8 cellular contexts compared by ENCODE assay signal in the genomic region with DNA sequence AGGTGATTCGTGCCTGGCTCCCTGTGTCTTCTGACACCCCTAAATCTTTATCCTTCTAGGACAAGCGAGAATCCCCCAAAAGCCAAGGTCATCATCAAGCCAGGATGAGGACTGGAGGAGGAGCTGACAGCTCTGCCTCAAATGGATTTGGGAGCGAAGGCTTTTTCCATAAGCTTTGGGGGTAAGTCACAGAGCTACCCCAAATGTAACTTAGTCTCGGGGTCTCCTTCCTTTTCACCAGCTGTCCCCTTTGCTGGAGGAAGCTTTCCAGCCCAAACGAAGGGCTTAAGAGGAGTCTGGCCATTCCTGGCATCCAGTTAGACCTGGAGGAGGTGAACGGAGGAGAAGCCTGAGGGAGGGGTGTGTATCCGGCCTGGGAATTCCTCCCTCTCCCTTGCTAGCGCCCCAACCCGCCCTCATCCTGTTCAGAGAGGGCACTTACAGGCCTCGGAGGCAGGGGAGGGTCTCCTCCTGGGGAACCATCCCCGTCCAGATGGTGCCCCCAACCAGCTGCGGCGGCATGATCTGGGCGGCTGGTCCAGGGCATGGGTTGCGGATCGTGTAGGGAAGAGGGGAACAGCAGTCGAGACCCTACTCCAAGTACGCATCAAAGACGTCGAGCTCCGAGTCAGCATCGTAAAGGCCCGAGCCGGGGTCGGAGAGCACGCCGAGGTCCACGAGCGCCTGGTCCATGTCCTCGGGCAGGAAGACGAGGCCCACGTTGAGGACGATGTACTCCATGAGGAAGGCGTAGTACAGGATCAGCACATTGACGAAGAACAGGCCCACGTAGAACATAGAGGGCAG. TPM values are rescaled to one million over a fixed set of nuclear protein-coding genes. Genes with fewer than 3 reads are reported as not detected.
DNase-seq lines count a peak whose midpoint lies in the region; FAIRE-seq and TF ChIP-seq lines count a peak whose summit lies in the region.

No MANE protein-coding gene starts in this region.

- peak overlapping the region; percentile 57 for H3K9ac ChIP-seq in fibroblast of lung (ENCODE audit: insufficient read depth, low read length)
- H3K9ac ChIP-seq in rectal smooth muscle tissue (ENCODE audit: low read length) = peak overlapping the region; percentile 87

- no peaks in the 10 kb centered on the region for H3K9me3 ChIP-seq in SJSA1 (replicated peaks)
- H3K9me3 ChIP-seq in fibroblast of lung (ENCODE audit: control insufficient read depth, insufficient read depth, low read depth, low read length) = no peaks in the 10 kb centered on the region

- no peak overlapping the region for H2AFZ ChIP-seq in fibroblast of lung (ENCODE audit: low read length)

- TF ChIP-seq CTCF in fibroblast of lung (conservative IDR thresholded peaks at IDR 0.05 in 1 of 2, IDR thresholded peaks at IDR 0.05 in 1 of 2; ENCODE audit: low read depth in 1 of 2, low read length in 2 of 2) = no peak

- DNase-seq in NCI-H2171 treated with DMSO at 0.1 percent for 48 hours (lab: John Stamatoyannopoulos, UW) (peak; percentile 31), NCI-H2171 (lab: John Stamatoyannopoulos, UW) (no peak), SJSA1 (ENCODE audit: low read depth in 1 of 2, low spot score in 2 of 2) (no peak), fibroblast of lung (ENCODE audit: low read depth in 2 of 2) (no peak), pons (ENCODE audit: low spot score) (no peak), GM19239 (ENCODE audit: insufficient read length, low spot score) (no peak), NCI-H2196 (lab: John Stamatoyannopoulos, UW; ENCODE audit: unreplicated experiment) (no peak)

- H4K20me1 ChIP-seq in fibroblast of lung (ENCODE audit: control insufficient read depth, extremely low read depth, insufficient read depth, low read length) = peaks cover 2% of the 10 kb centered on the region

- FAIRE-seq in GM19239 (lab: Jason Lieb, UNC) = no peak

- no peaks in the 10 kb centered on the region for H3K27me3 ChIP-seq in SJSA1 (replicated peaks)
- no peaks in the 10 kb centered on the region for H3K27me3 ChIP-seq in fibroblast of lung (ENCODE audit: control insufficient read depth, insufficient read depth, low read length)
- H3K27me3 ChIP-seq in rectal smooth muscle tissue (ENCODE audit: control insufficient read depth, insufficient read depth, low read length) = no peaks in the 10 kb centered on the region

- H3K4me3 ChIP-seq in SJSA1 = peak overlapping the region; percentile 51
- H3K4me3 ChIP-seq in fibroblast of lung (replicated peaks in 1 of 4; ENCODE audit: control extremely low read depth in 1 of 4, insufficient read depth in 1 of 4, low read depth in 3 of 4, low read length in 4 of 4) = peak overlapping the region; percentile 66 to 94 (median 85)
- peak overlapping the region; percentile 87 for H3K4me3 ChIP-seq in rectal smooth muscle tissue (ENCODE audit: low read length)

- H3K4me2 ChIP-seq in fibroblast of lung (ENCODE audit: extremely low read depth, insufficient read depth, low read length) = peak overlapping the region; percentile 94

- peaks cover 22% of the 10 kb centered on the region for H3K4me1 ChIP-seq in SJSA1 (replicated peaks)
- H3K4me1 ChIP-seq in fibroblast of lung (ENCODE audit: control insufficient read depth, extremely low read depth, insufficient read depth, low read length) = peaks cover 5% of the 10 kb centered on the region
- H3K4me1 ChIP-seq in rectal smooth muscle tissue (ENCODE audit: control insufficient read depth, insufficient read depth, low read length) = peaks cover 57% of the 10 kb centered on the region

- peaks cover 14% of the 10 kb centered on the region for H3K36me3 ChIP-seq in SJSA1
- no peaks in the 10 kb centered on the region for H3K36me3 ChIP-seq in fibroblast of lung (ENCODE audit: control insufficient read depth, insufficient read depth, low read length)
- no peaks in the 10 kb centered on the region for H3K36me3 ChIP-seq in rectal smooth muscle tissue (ENCODE audit: control insufficient read depth, insufficient read depth, low read length)

- H3K79me2 ChIP-seq in fibroblast of lung (ENCODE audit: control insufficient read depth, insufficient read depth, low read length) = peaks cover 38% of the 10 kb centered on the region

- H3K27ac ChIP-seq in SJSA1 = no peak overlapping the region
- H3K27ac ChIP-seq in fibroblast of lung (ENCODE audit: insufficient read depth, low read length) = peak overlapping the region; percentile 31
- H3K27ac ChIP-seq in rectal smooth muscle tissue (ENCODE audit: low read depth, low read length) = peak overlapping the region; percentile 28

RNA-seq across cellular contexts. Expression of a gene that starts 0.9 kb away (rescaled TPM):
- total RNA-seq in SJSA1 (2014; rRNA removed; shearing (Covaris generic)) = 43.5 and 48.5 TPM in 2 replicates
- total RNA-seq in fibroblast of lung = 44.7 and 49.9 TPM in 2 replicates
- polyA plus RNA-seq in fibroblast of lung = 38.8 and 40.3 TPM in 2 replicates
- polyA plus RNA-seq in fibroblast of lung (2012) = 37.5 and 44.5 TPM in 2 replicates
- polyA minus RNA-seq in fibroblast of lung (ENCODE audit: low replicate concordance) = 55.4 and 70.6 TPM in 2 replicates

RNA-seq across cellular contexts. Expression of a gene that starts 3.0 kb away (rescaled TPM):
- 14.8 and 19.1 TPM in 2 replicates for total RNA-seq in SJSA1 (2014; rRNA removed; shearing (Covaris generic))
- total RNA-seq in fibroblast of lung = 17.2 and 22.0 TPM in 2 replicates
- 9.1 and 15.3 TPM in 2 replicates for polyA plus RNA-seq in fibroblast of lung
- 10.4 and 14.7 TPM in 2 replicates for polyA plus RNA-seq in fibroblast of lung (2012)
- polyA minus RNA-seq in fibroblast of lung (ENCODE audit: low replicate concordance) = 53.8 and 83.9 TPM in 2 replicates
